ENCODE assay signal across 16 cellular contexts in genomic region chr6:151796842-151797530, GRCh38. TPM values are rescaled to one million over a fixed set of nuclear protein-coding genes. Genes with fewer than 3 reads are reported as not detected.
"Had no signal": no experiment of that assay in that cellular context is flagged by ENCODE, and none has a peak within 500 bp of the region (broad histone marks: within the 10 kb centered on the region; RNA-seq: fewer than 3 reads in every experiment).

No MANE protein-coding gene starts in this region.

- H3K36me3 ChIP-seq: gastroesophageal sphincter, neutrophil had no signal

- ATAC-seq: activated CD4-positive, CD25-positive, alpha-beta regulatory T cell treated with anti-CD3 and anti-CD28 coated beads, Interleukin-2, amount 50 U/mL, for 24 hours; activated naive CD4-positive, alpha-beta T cell treated with anti-CD3 and anti-CD28 coated beads, Interleukin-2, amount 50 U/mL, for 72 hours; esophagus mucosa; gastroesophageal sphincter; naive thymus-derived CD8-positive, alpha-beta T cell; stimulated activated naive CD8-positive, alpha-beta T cell treated with anti-CD3 and anti-CD28 coated beads, Interleukin-15, Interleukin-2, amounts not matched to agents 100 U/mL and 50 U/mL, for 24 hours had no signal

- H3K27ac ChIP-seq: gastroesophageal sphincter, neutrophil had no signal

- H3K4me3 ChIP-seq: gastroesophageal sphincter had no signal

- DNase-seq: activated CD4-positive, alpha-beta T cell treated with anti-CD3 and anti-CD28 coated beads, Interleukin-2, amount 50 U/mL, for 4 hours; activated effector memory CD4-positive, alpha-beta T cell treated with Interleukin-2 at 50 U/mL for 16 hours; activated T-cell treated with anti-CD3 and anti-CD28 coated beads, Interleukin-2, amount 50 U/mL, for 1 hour; amygdala; hypothalamus; naive thymus-derived CD8-positive, alpha-beta T cell; stimulated activated CD4-positive, alpha-beta T cell treated with anti-CD3 and anti-CD28 coated beads, Interleukin-4, amount 100 ng/mL, for 1 hour; stimulated activated CD8-positive, alpha-beta memory T cell treated with anti-CD3 and anti-CD28 coated beads, Interleukin-4, amount 100 ng/mL, for 48 hours; stimulated activated naive CD8-positive, alpha-beta T cell treated with anti-CD3 and anti-CD28 coated beads, Interleukin-15, Interleukin-2, amounts not matched to agents 100 U/mL and 50 U/mL, for 24 hours had no signal

- H3K9me3 ChIP-seq: gastroesophageal sphincter, neutrophil had no signal

- H3K27me3 ChIP-seq: gastroesophageal sphincter, neutrophil had no signal

RNA-seq across cellular contexts. Expression of gene ESR1, which starts 10.5 kb away (rescaled TPM):
- total RNA-seq: chondrocyte, progenitor cell of endocrine pancreas had no signal
